19 cellular contexts compared by ENCODE assay signal in the genomic region with DNA sequence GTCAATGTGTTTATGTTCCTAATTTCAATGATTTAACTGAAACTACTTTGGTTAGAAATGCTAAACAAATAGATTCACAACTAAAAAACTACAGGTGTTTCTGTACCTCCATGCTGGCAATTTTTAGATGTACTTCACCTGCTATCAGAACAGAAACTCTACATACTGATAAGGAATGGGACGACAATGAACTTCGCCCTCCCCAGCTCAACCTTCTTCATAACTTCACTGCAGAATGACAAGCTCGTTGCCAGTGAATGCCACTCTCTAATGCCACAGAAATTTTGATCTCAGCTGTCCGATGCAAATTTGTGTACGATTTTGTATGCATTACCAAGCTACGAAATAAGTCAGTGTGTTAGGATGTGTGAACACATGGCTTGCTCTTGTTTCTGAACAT.
DNase-seq lines count a peak whose midpoint lies in the region; ATAC-seq and TF ChIP-seq lines count a peak whose summit lies in the region.
"Had no signal": no experiment of that assay in that cellular context is flagged by ENCODE, and none has a peak within 500 bp of the region (broad histone marks: within the 10 kb centered on the region; RNA-seq: fewer than 3 reads in every experiment).

No MANE protein-coding gene starts in this region.

- 67% methylated on average over 6 of the region's 6 CpGs for WGBS in hepatocyte (ENCODE audit: low lambda C conversion rate, missing lambda C conversion rate)

- no peak overlapping the region for H2AFZ ChIP-seq in hepatocyte
- H2AFZ ChIP-seq in PC-3 (ENCODE audit: low read length): no peak overlapping the region
- H2AFZ ChIP-seq in osteoblast (ENCODE audit: low read length): no peak overlapping the region

- DNase-seq in activated naive CD4-positive, alpha-beta T cell treated with anti-CD3 and anti-CD28 coated beads, Interleukin-2, amount 10 ng/mL, durations not matched to agents 7 days and 5 days: no peak
- DNase-seq in activated naive CD4-positive, alpha-beta T cell treated with anti-CD3 and anti-CD28 coated beads, Interleukin-2, amount 50 U/mL, for 72 hours (ENCODE audit: low spot score in 2 of 2): no peak
- no peak for DNase-seq in T-cell
- DNase-seq in hepatocyte (ENCODE audit: low spot score): no peak
- no peak for DNase-seq in PC-3
- DNase-seq in osteoblast (ENCODE audit: insufficient read length, low spot score, missing footprints): no peak
- no peak for DNase-seq in posterior cingulate gyrus
- no peak for DNase-seq in cerebellar cortex (ENCODE audit: low spot score)
- DNase-seq: activated CD4-positive, alpha-beta T cell treated with anti-CD3 and anti-CD28 coated beads, Interleukin-2, amount 50 U/mL, for 48 hours; caudate nucleus; foreskin fibroblast; lower lobe of right lung; NCI-H1436 treated with DMSO at 0.1 percent for 48 hours; NCI-H69 had no signal

- no peak overlapping the region for H3K9ac ChIP-seq in PC-3 (ENCODE audit: low read length)

- H3K27ac Mint-ChIP-seq in activated naive CD4-positive, alpha-beta T cell treated with anti-CD3 and anti-CD28 coated beads, Interleukin-2, amount 10 ng/mL, durations not matched to agents 7 days and 5 days: peak overlapping the region; percentile 42
- H3K27ac Mint-ChIP-seq in activated naive CD4-positive, alpha-beta T cell treated with anti-CD3 and anti-CD28 coated beads, Interleukin-2, amount 50 U/mL, for 72 hours: peak overlapping the region in 1 of 2 donors; percentile 96
- peak overlapping the region; percentile 97 to 99 for H3K27ac Mint-ChIP-seq in T-cell

- H3K4me1 ChIP-seq in hepatocyte (ENCODE audit: insufficient read depth) (peaks cover 38% of the 10 kb centered on the region), PC-3 (ENCODE audit: insufficient read depth, low read length) (peaks cover 25% of the 10 kb centered on the region), osteoblast (ENCODE audit: insufficient read depth, low read length) (no peaks in the 10 kb centered on the region)

- H3K4me2 ChIP-seq in hepatocyte: peak overlapping the region; percentile 28
- H3K4me2 ChIP-seq in PC-3 (ENCODE audit: low read length): no peak overlapping the region
- H3K4me2 ChIP-seq in osteoblast (ENCODE audit: insufficient read depth, low read length): no peak overlapping the region

- H3K27ac ChIP-seq in hepatocyte (peak overlapping the region; percentile 49), PC-3 (ENCODE audit: low read length) (no peak overlapping the region), osteoblast (ENCODE audit: low read depth, low read length) (no peak overlapping the region)
- H3K27ac ChIP-seq: HL-60, lower lobe of right lung, right atrium auricular region, suprapubic skin, vagina had no signal

- H3K27me3 ChIP-seq in hepatocyte (no peaks in the 10 kb centered on the region), PC-3 (ENCODE audit: low read length) (no peaks in the 10 kb centered on the region), osteoblast (ENCODE audit: insufficient read depth, low read length) (no peaks in the 10 kb centered on the region)
- H3K27me3 ChIP-seq: right atrium auricular region, suprapubic skin, vagina had no signal

- intact Hi-C loops in PC-3 (cut with micrococcal nuclease): no loop called here
- intact Hi-C loops in posterior cingulate gyrus (cut with DNase I): no loop called here

- H3K9me3 ChIP-seq in hepatocyte (ENCODE audit: low read depth) (no peaks in the 10 kb centered on the region), PC-3 (ENCODE audit: low read length) (no peaks in the 10 kb centered on the region), osteoblast (ENCODE audit: low read depth, low read length) (no peaks in the 10 kb centered on the region)
- H3K9me3 ChIP-seq: lower lobe of right lung, right atrium auricular region, suprapubic skin, vagina had no signal

- H3K9me3 Mint-ChIP-seq in activated naive CD4-positive, alpha-beta T cell treated with anti-CD3 and anti-CD28 coated beads, Interleukin-2, amount 10 ng/mL, durations not matched to agents 7 days and 5 days: no peaks in the 10 kb centered on the region
- H3K9me3 Mint-ChIP-seq in activated naive CD4-positive, alpha-beta T cell treated with anti-CD3 and anti-CD28 coated beads, Interleukin-2, amount 50 U/mL, for 72 hours: no peaks in the 10 kb centered on the region
- H3K9me3 Mint-ChIP-seq in T-cell: no peaks in the 10 kb centered on the region

- H3K36me3 ChIP-seq in hepatocyte (replicated peaks; ENCODE audit: insufficient read depth, low read depth) (no peaks in the 10 kb centered on the region), PC-3 (ENCODE audit: low read depth, low read length) (no peaks in the 10 kb centered on the region), osteoblast (ENCODE audit: insufficient read depth, low read length) (peaks cover 3% of the 10 kb centered on the region)
- H3K36me3 ChIP-seq: lower lobe of right lung, right atrium auricular region, suprapubic skin, vagina had no signal

- H3K4me3 ChIP-seq in hepatocyte (no peak overlapping the region), PC-3 (ENCODE audit: low read length) (no peak overlapping the region), osteoblast (ENCODE audit: insufficient read depth, low read length) (no peak overlapping the region)
- H3K4me3 ChIP-seq: lower lobe of right lung, right atrium auricular region, suprapubic skin, vagina had no signal

- peaks cover 21% of the 10 kb centered on the region for H3K36me3 Mint-ChIP-seq in activated naive CD4-positive, alpha-beta T cell treated with anti-CD3 and anti-CD28 coated beads, Interleukin-2, amount 10 ng/mL, durations not matched to agents 7 days and 5 days
- peaks cover 0 to 17% of the 10 kb centered on the region in 2 donors for H3K36me3 Mint-ChIP-seq in activated naive CD4-positive, alpha-beta T cell treated with anti-CD3 and anti-CD28 coated beads, Interleukin-2, amount 50 U/mL, for 72 hours
- H3K36me3 Mint-ChIP-seq in T-cell: peaks cover 13% of the 10 kb centered on the region

- H3K27me3 Mint-ChIP-seq in activated naive CD4-positive, alpha-beta T cell treated with anti-CD3 and anti-CD28 coated beads, Interleukin-2, amount 10 ng/mL, durations not matched to agents 7 days and 5 days: no peaks in the 10 kb centered on the region
- H3K27me3 Mint-ChIP-seq in T-cell: no peaks in the 10 kb centered on the region

- peaks cover 98% of the 10 kb centered on the region for H3K4me1 Mint-ChIP-seq in activated naive CD4-positive, alpha-beta T cell treated with anti-CD3 and anti-CD28 coated beads, Interleukin-2, amount 10 ng/mL, durations not matched to agents 7 days and 5 days
- peaks cover 96 to 100% (median 97%) of the 10 kb centered on the region in 3 donors for H3K4me1 Mint-ChIP-seq in T-cell

- H3K9me2 ChIP-seq in hepatocyte (replicated peaks; ENCODE audit: insufficient read depth) (no peaks in the 10 kb centered on the region), PC-3 (replicated peaks; ENCODE audit: low read length) (no peaks in the 10 kb centered on the region)

- CTCF ChIA-PET in activated naive CD4-positive, alpha-beta T cell treated with anti-CD3 and anti-CD28 coated beads, Interleukin-2, amount 10 ng/mL, durations not matched to agents 7 days and 5 days (lab: Charles Lee): interaction anchor here (1.6 kb wide), 1 partner anchor 9 kb away, joined by 3 read pairs; no protein-coding TSS in a partner anchor
- CTCF ChIA-PET in T-cell (lab: Charles Lee): interaction anchor here (0.6 to 1.5 kb wide), 3 partner anchors 33 to 370 kb away, joined by 3 to 6 read pairs (median 5); no protein-coding TSS in a partner anchor
- CTCF ChIA-PET in PC-3 (lab: Charles Lee): no interaction called here

- no peaks in the 10 kb centered on the region for H4K20me1 ChIP-seq in hepatocyte (ENCODE audit: insufficient read depth, poor library complexity, severe bottlenecking)
- no peaks in the 10 kb centered on the region for H4K20me1 ChIP-seq in PC-3 (ENCODE audit: low read length)
- peaks cover 13% of the 10 kb centered on the region for H4K20me1 ChIP-seq in osteoblast (ENCODE audit: insufficient read depth, low read length)

- no peaks in the 10 kb centered on the region for H3F3A ChIP-seq in PC-3 (ENCODE audit: low read length, unreplicated experiment)

- H3K79me2 ChIP-seq in hepatocyte: peaks cover 53% of the 10 kb centered on the region
- H3K79me2 ChIP-seq in PC-3 (ENCODE audit: low read length): no peaks in the 10 kb centered on the region
- H3K79me2 ChIP-seq in osteoblast (ENCODE audit: insufficient read depth, low read length): peaks cover 90% of the 10 kb centered on the region

- no peak for ATAC-seq in activated naive CD4-positive, alpha-beta T cell treated with anti-CD3 and anti-CD28 coated beads, Interleukin-2, amount 50 U/mL, for 72 hours
- ATAC-seq in T-cell (replicated peaks in 1 of 4) (no peak), PC-3 (no peak)
- ATAC-seq: lower lobe of right lung, Right ventricle myocardium inferior had no signal

- POLR2A ChIA-PET in T-cell (lab: Charles Lee) (interaction anchor here in 1 of 2 donors (0.5 to 0.6 kb wide), 2 partner anchors 61 to 65 kb away, joined by 5 read pairs; no protein-coding TSS in a partner anchor), PC-3 (lab: Charles Lee; ENCODE audit: unreplicated experiment) (interaction anchor here (0.6 kb wide), 1 partner anchor 24 kb away, joined by 10 read pairs; no protein-coding TSS in a partner anchor)

- TF ChIP-seq CTCF in hepatocyte (IDR thresholded peaks at IDR 0.05; ENCODE audit: poor library complexity): no peak
- TF ChIP-seq CTCF in PC-3 (conservative IDR thresholded peaks at IDR 0.05; ENCODE audit: low read depth, low read length): no peak
- TF ChIP-seq CTCF in osteoblast (IDR thresholded peaks at IDR 0.05; ENCODE audit: extremely low read depth, low read depth, low read length): no peak

- BruUV-seq in PC-3 (replicated peaks; lab: Mats Ljungman, UMichigan): no TSS peak

- no peak overlapping the region for H3K4me3 Mint-ChIP-seq in activated naive CD4-positive, alpha-beta T cell treated with anti-CD3 and anti-CD28 coated beads, Interleukin-2, amount 10 ng/mL, durations not matched to agents 7 days and 5 days
- peak overlapping the region in 1 of 3 donors; percentile 69 for H3K4me3 Mint-ChIP-seq in T-cell
